In the genomic region with DNA sequence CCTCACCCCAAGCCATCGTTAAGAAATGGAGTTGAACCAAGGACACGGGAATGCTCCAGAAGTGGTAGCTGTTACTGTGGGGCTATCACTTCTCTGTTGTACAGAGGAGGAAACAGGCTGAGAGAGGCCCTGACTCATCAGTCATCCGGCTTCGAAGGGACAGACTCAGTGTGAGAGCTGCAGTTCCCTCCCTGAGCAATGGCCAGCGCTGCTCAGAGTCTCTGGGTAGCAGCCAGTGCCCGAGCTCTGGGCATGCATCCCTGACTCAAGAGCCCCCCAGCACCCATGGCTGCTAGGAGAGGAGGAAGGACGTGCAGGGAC, we compare ENCODE assay signal across 1 cellular context.
TF ChIP-seq lines count a peak whose summit lies in the region.

No MANE protein-coding gene starts in this region.

TF ChIP-seq in HepG2, 621 proteins besides CTCF, POLR2A, EP300 and RAD21 (continued from another document):
- TF ChIP-seq, protein P1, sequence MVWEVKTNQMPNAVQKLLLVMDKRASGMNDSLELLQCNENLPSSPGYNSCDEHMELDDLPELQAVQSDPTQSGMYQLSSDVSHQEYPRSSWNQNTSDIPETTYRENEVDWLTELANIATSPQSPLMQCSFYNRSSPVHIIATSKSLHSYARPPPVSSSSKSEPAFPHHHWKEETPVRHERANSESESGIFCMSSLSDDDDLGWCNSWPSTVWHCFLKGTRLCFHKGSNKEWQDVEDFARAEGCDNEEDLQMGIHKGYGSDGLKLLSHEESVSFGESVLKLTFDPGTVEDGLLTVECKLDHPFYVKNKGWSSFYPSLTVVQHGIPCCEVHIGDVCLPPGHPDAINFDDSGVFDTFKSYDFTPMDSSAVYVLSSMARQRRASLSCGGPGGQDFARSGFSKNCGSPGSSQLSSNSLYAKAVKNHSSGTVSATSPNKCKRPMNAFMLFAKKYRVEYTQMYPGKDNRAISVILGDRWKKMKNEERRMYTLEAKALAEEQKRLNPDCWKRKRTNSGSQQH (CRISPR knock-in tag; IDR thresholded peaks at IDR 0.05; ENCODE audit: low read depth) = no peak
- TF ChIP-seq, protein P2, sequence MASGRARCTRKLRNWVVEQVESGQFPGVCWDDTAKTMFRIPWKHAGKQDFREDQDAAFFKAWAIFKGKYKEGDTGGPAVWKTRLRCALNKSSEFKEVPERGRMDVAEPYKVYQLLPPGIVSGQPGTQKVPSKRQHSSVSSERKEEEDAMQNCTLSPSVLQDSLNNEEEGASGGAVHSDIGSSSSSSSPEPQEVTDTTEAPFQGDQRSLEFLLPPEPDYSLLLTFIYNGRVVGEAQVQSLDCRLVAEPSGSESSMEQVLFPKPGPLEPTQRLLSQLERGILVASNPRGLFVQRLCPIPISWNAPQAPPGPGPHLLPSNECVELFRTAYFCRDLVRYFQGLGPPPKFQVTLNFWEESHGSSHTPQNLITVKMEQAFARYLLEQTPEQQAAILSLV (CRISPR knock-in tag; IDR thresholded peaks at IDR 0.05; ENCODE audit: borderline replicate concordance) = no peak
- TF ChIP-seq, protein P3, sequence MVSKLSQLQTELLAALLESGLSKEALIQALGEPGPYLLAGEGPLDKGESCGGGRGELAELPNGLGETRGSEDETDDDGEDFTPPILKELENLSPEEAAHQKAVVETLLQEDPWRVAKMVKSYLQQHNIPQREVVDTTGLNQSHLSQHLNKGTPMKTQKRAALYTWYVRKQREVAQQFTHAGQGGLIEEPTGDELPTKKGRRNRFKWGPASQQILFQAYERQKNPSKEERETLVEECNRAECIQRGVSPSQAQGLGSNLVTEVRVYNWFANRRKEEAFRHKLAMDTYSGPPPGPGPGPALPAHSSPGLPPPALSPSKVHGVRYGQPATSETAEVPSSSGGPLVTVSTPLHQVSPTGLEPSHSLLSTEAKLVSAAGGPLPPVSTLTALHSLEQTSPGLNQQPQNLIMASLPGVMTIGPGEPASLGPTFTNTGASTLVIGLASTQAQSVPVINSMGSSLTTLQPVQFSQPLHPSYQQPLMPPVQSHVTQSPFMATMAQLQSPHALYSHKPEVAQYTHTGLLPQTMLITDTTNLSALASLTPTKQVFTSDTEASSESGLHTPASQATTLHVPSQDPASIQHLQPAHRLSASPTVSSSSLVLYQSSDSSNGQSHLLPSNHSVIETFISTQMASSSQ (IDR thresholded peaks at IDR 0.05; ENCODE audit: low read depth) = no peak
- TF ChIP-seq, protein P3 (CRISPR knock-in tag; IDR thresholded peaks at IDR 0.05; ENCODE audit: borderline replicate concordance) = no peak
- TF ChIP-seq ATM (IDR thresholded peaks at IDR 0.05; ENCODE audit: borderline replicate concordance) = no peak
- TF ChIP-seq ARNT2 (CRISPR knock-in tag; IDR thresholded peaks at IDR 0.05; ENCODE audit: low read depth) = no peak
- TF ChIP-seq ZNF235 (CRISPR knock-in tag; IDR thresholded peaks at IDR 0.05; ENCODE audit: borderline replicate concordance) = no peak
- TF ChIP-seq, protein P4, sequence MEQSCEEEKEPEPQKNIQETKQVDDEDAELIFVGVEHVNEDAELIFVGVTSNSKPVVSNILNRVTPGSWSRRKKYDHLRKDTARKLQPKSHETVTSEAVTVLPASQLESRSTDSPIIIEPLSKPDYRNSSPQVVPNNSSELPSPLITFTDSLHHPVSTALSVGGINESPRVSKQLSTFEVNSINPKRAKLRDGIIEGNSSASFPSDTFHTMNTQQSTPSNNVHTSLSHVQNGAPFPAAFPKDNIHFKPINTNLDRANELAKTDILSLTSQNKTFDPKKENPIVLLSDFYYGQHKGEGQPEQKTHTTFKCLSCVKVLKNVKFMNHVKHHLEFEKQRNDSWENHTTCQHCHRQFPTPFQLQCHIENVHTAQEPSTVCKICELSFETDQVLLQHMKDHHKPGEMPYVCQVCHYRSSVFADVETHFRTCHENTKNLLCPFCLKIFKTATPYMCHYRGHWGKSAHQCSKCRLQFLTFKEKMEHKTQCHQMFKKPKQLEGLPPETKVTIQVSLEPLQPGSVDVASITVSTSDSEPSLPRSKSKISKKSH (CRISPR knock-in tag; IDR thresholded peaks at IDR 0.05; ENCODE audit: borderline replicate concordance) = no peak
- TF ChIP-seq, protein P5, sequence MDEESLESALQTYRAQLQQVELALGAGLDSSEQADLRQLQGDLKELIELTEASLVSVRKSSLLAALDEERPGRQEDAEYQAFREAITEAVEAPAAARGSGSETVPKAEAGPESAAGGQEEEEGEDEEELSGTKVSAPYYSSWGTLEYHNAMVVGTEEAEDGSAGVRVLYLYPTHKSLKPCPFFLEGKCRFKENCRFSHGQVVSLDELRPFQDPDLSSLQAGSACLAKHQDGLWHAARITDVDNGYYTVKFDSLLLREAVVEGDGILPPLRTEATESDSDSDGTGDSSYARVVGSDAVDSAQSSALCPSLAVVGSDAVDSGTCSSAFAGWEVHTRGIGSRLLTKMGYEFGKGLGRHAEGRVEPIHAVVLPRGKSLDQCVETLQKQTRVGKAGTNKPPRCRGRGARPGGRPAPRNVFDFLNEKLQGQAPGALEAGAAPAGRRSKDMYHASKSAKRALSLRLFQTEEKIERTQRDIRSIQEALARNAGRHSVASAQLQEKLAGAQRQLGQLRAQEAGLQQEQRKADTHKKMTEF (CRISPR knock-in tag; IDR thresholded peaks at IDR 0.05) = no peak
- TF ChIP-seq ZNF607 (CRISPR knock-in tag; IDR thresholded peaks at IDR 0.05; ENCODE audit: borderline replicate concordance) = no peak
- TF ChIP-seq ZNF101 (CRISPR knock-in tag; IDR thresholded peaks at IDR 0.05; ENCODE audit: borderline replicate concordance, low read depth) = no peak
- TF ChIP-seq, protein P6, sequence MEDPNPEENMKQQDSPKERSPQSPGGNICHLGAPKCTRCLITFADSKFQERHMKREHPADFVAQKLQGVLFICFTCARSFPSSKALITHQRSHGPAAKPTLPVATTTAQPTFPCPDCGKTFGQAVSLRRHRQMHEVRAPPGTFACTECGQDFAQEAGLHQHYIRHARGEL (CRISPR knock-in tag; IDR thresholded peaks at IDR 0.05) = no peak
- no peak for TF ChIP-seq ZNF567 (CRISPR knock-in tag; IDR thresholded peaks at IDR 0.05; ENCODE audit: borderline replicate concordance)
- TF ChIP-seq MBD4 (IDR thresholded peaks at IDR 0.05; ENCODE audit: borderline replicate concordance, low read length) = no peak
- TF ChIP-seq ZNF720 (CRISPR knock-in tag; IDR thresholded peaks at IDR 0.05) = no peak
